Comparison of ENCODE assay signal across 32 cellular contexts in genomic region chr6:137650720-137651119, GRCh38.
"Had no signal": no experiment of that assay in that cellular context is flagged by ENCODE, and none has a peak within 500 bp of the region (broad histone marks: within the 10 kb centered on the region; RNA-seq: fewer than 3 reads in every experiment).

No MANE protein-coding gene starts in this region.

- H3K4me3 ChIP-seq: SJCRH30, SK-N-MC had no signal

- H3K27ac ChIP-seq: brain microvascular endothelial cell, RWPE1, SJCRH30, SK-N-MC, WERI-Rb-1 had no signal

- H3K4me1 ChIP-seq: SJCRH30 had no signal

- H3K36me3 ChIP-seq: brain microvascular endothelial cell, SJCRH30, WERI-Rb-1 had no signal

- H3K27me3 ChIP-seq: brain microvascular endothelial cell, SJCRH30 had no signal

- DNase-seq: activated CD4-positive, alpha-beta memory T cell treated with anti-CD3 and anti-CD28 coated beads, Interleukin-2, amount 10 ng/mL, durations not matched to agents 7 days and 5 days; activated CD4-positive, alpha-beta T cell treated with anti-CD3 and anti-CD28 coated beads for 1 hour; activated CD4-positive, alpha-beta T cell treated with anti-CD3 and anti-CD28 coated beads for 48 hours; activated CD4-positive, CD25-positive, alpha-beta regulatory T cell; activated CD8-positive, alpha-beta memory T cell treated with anti-CD3 and anti-CD28 coated beads for 24 hours; activated effector memory CD4-positive, alpha-beta T cell treated with anti-CD3 and anti-CD28 coated beads, Interleukin-2, amount 50 U/mL, for 16 hours; activated naive CD4-positive, alpha-beta T cell; activated naive CD4-positive, alpha-beta T cell treated with anti-CD3 and anti-CD28 coated beads, Interleukin-2, amount 50 U/mL, for 16 hours; activated naive CD8-positive, alpha-beta T cell treated with anti-CD3 and anti-CD28 coated beads for 36 hours; activated T-cell treated with anti-CD3 and anti-CD28 coated beads, Interleukin-2, amount 50 U/mL, for 1 hour; activated T-cell treated with anti-CD3 and anti-CD28 coated beads, Interleukin-2, amount 50 U/mL, for 72 hours; amniotic stem cell; aorta; brain microvascular endothelial cell; Karpas-422; KBM-7; MV-4-11; NCI-H1092; NCI-H1436 treated with DMSO at 0.1 percent for 48 hours; NCI-H1694 treated with DMSO at 0.1 percent for 48 hours; NCI-H2029; NCI-H526; NCI-H748 treated with DMSO at 0.1 percent for 48 hours; NK-92 treated with Interleukin-12 subunit alpha and Interleukin-12 subunit beta, amount 100 ng/mL, for 24 hours; PC-3; SHP77; SJCRH30; T1000; WERI-Rb-1 had no signal

- ATAC-seq: activated T-cell treated with anti-CD3 and anti-CD28 coated beads, Interleukin-2, amount 50 U/mL, for 72 hours; activated T-helper 17 cell treated with anti-CD3 and anti-CD28 coated beads, Interleukin-2, amount 50 U/mL, for 72 hours; PC-3 had no signal
